In the genomic region with DNA sequence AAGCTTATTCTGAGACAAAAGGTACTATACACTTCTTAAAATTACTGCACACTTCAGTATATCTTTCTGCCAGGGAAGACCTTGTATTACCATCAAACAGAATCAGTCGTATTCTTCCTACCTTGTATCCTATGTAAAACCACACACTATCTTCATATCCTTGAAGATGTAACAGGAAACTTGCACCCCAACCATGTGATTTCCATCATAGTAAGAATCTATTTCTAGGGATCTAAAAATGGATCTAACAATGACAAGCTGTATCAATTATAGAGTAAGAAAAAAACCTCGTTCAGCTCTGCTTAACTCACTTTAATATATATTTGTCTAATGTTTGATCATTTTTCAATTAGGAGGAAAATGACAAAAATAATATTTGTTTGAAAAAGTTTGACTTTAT, we compare ENCODE assay signal across 1 cellular context.
TF ChIP-seq lines count a peak whose summit lies in the region.

No MANE protein-coding gene starts in this region.

TF ChIP-seq in WTC11, 78 proteins besides CTCF, POLR2A, EP300 and RAD21 (continued from another document):
- TF ChIP-seq, protein P1, sequence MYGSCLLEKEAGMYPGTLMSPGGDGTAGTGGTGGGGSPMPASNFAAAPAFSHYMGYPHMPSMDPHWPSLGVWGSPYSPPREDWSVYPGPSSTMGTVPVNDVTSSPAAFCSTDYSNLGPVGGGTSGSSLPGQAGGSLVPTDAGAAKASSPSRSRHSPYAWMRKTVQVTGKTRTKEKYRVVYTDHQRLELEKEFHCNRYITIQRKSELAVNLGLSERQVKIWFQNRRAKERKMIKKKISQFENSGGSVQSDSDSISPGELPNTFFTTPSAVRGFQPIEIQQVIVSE (CRISPR knock-in tag; IDR thresholded peaks at IDR 0.05; ENCODE audit: borderline replicate concordance) = no peak
- TF ChIP-seq AFF4 (CRISPR knock-in tag; IDR thresholded peaks at IDR 0.05; ENCODE audit: borderline replicate concordance) (no peak), ZNF138 (CRISPR knock-in tag; conservative IDR thresholded peaks at IDR 0.05) (no peak), ZBTB43 (CRISPR knock-in tag; IDR thresholded peaks at IDR 0.05) (no peak), EMX1 (CRISPR knock-in tag; IDR thresholded peaks at IDR 0.05) (no peak), ZNF317 (CRISPR knock-in tag; IDR thresholded peaks at IDR 0.05; ENCODE audit: borderline replicate concordance, low read depth) (no peak), CREM (CRISPR knock-in tag; IDR thresholded peaks at IDR 0.05) (no peak), ZNF396 (CRISPR knock-in tag; IDR thresholded peaks at IDR 0.05; ENCODE audit: borderline replicate concordance) (no peak), PRRX2 (CRISPR knock-in tag; IDR thresholded peaks at IDR 0.05) (no peak)
- TF ChIP-seq, protein P2, sequence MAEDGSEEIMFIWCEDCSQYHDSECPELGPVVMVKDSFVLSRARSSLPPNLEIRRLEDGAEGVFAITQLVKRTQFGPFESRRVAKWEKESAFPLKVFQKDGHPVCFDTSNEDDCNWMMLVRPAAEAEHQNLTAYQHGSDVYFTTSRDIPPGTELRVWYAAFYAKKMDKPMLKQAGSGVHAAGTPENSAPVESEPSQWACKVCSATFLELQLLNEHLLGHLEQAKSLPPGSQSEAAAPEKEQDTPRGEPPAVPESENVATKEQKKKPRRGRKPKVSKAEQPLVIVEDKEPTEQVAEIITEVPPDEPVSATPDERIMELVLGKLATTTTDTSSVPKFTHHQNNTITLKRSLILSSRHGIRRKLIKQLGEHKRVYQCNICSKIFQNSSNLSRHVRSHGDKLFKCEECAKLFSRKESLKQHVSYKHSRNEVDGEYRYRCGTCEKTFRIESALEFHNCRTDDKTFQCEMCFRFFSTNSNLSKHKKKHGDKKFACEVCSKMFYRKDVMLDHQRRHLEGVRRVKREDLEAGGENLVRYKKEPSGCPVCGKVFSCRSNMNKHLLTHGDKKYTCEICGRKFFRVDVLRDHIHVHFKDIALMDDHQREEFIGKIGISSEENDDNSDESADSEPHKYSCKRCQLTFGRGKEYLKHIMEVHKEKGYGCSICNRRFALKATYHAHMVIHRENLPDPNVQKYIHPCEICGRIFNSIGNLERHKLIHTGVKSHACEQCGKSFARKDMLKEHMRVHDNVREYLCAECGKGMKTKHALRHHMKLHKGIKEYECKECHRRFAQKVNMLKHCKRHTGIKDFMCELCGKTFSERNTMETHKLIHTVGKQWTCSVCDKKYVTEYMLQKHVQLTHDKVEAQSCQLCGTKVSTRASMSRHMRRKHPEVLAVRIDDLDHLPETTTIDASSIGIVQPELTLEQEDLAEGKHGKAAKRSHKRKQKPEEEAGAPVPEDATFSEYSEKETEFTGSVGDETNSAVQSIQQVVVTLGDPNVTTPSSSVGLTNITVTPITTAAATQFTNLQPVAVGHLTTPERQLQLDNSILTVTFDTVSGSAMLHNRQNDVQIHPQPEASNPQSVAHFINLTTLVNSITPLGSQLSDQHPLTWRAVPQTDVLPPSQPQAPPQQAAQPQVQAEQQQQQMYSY (CRISPR knock-in tag; IDR thresholded peaks at IDR 0.05) = no peak
